ENCODE assay signal across 9 cellular contexts in the genomic region with DNA sequence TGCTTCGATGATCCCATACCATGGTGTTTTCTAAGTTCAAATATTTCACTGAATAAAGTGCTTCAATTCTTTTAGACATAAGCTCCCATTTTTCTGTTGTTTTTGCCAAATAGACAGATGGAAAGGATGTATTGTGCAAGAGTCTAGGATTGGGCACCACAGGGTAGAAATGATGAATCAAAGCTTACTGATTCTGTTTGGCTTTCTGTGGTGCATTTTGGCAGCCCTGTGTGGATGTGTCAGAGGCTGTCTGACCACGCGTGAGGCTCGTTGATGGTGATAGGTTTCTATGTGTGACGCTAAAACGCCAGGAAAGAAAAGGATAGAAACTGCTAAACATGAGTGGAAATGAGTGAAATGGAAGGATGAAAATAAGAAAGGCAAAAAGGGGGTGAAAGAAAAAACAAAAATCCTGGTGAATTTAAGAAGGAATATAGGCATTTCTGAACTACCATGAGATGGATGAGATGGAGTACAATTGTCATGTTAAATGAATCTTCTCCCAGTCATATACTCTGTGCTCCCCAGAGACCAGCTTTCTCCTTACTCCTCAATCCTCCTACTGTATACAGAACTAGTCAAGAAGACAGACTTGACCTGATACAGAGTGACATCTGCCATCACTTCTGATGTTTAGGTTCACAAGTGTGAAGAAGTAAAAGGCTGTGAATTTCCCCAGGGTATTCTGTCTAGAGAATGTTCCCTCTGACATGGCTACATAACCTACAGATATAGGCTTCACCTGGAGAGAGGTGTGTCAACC. TPM values are rescaled to one million over a fixed set of nuclear protein-coding genes. Genes with fewer than 3 reads are reported as not detected.
A peak's percentile ranks its signal among the peaks of the same experiment; 100 is the strongest.
DNase-seq lines count a peak whose midpoint lies in the region; ATAC-seq and TF ChIP-seq lines count a peak whose summit lies in the region.
"Had no signal": no experiment of that assay in that cellular context is flagged by ENCODE, and none has a peak within 500 bp of the region (broad histone marks: within the 10 kb centered on the region; RNA-seq: fewer than 3 reads in every experiment).

No MANE protein-coding gene starts in this region.

- no peaks in the 10 kb centered on the region for H3K9me3 ChIP-seq in tibial artery
- H3K9me3 ChIP-seq: suprapubic skin had no signal

- peaks cover 76% of the 10 kb centered on the region for H3K4me1 Mint-ChIP-seq in activated naive CD4-positive, alpha-beta T cell treated with anti-CD3 and anti-CD28 coated beads for 36 hours (ENCODE audit: low read depth)
- H3K4me1 Mint-ChIP-seq in activated naive CD4-positive, alpha-beta T cell treated with anti-CD3 and anti-CD28 coated beads, Interleukin-2, amount 10 ng/mL, durations not matched to agents 7 days and 5 days, result peaks cover 29% of the 10 kb centered on the region
- H3K4me1 Mint-ChIP-seq in activated T-cell treated with anti-CD3 and anti-CD28 coated beads, Interleukin-2, amount 50 U/mL, for 24 hours (ENCODE audit: low read depth), result peaks cover 87% of the 10 kb centered on the region
- H3K4me1 Mint-ChIP-seq in GM23338, result peaks cover 3% of the 10 kb centered on the region; the same call in 1 of the 3 replicates

- H3K4me1 ChIP-seq in tibial artery (peaks cover 0 to 63% (median 20%) of the 10 kb centered on the region in 4 donors), GM23338 (ENCODE audit: insufficient read depth) (no peaks in the 10 kb centered on the region)

- intact Hi-C loops in activated naive CD4-positive, alpha-beta T cell treated with anti-CD3 and anti-CD28 coated beads for 36 hours (cut with micrococcal nuclease), result loop anchor here (1.0 kb wide), 1 partner anchor 8 kb away; no protein-coding TSS in a partner anchor
- intact Hi-C loops in tibial artery (cut with DNase I; ENCODE audit: low total_unique reads), result no loop called here

- H3K4me2 ChIP-seq in GM23338, result no peak overlapping the region

- H2AFZ ChIP-seq in GM23338, result no peak overlapping the region

- CTCF ChIA-PET in activated naive CD4-positive, alpha-beta T cell treated with anti-CD3 and anti-CD28 coated beads for 36 hours (lab: Charles Lee), result interaction anchor here (1.2 kb wide), 1 partner anchor 90 kb away, joined by 5 read pairs; no protein-coding TSS in a partner anchor
- CTCF ChIA-PET in activated naive CD4-positive, alpha-beta T cell treated with anti-CD3 and anti-CD28 coated beads, Interleukin-2, amount 10 ng/mL, durations not matched to agents 7 days and 5 days (lab: Charles Lee), result interaction anchor here (0.6 kb wide), 1 partner anchor 34 kb away, joined by 3 read pairs; no protein-coding TSS in a partner anchor

- no peak overlapping the region for H3K27ac Mint-ChIP-seq in activated naive CD4-positive, alpha-beta T cell treated with anti-CD3 and anti-CD28 coated beads for 36 hours
- no peak overlapping the region for H3K27ac Mint-ChIP-seq in activated naive CD4-positive, alpha-beta T cell treated with anti-CD3 and anti-CD28 coated beads, Interleukin-2, amount 10 ng/mL, durations not matched to agents 7 days and 5 days
- H3K27ac Mint-ChIP-seq in activated T-cell treated with anti-CD3 and anti-CD28 coated beads, Interleukin-2, amount 50 U/mL, for 24 hours, result peak overlapping the region; percentile 89
- no peak overlapping the region for H3K27ac Mint-ChIP-seq in GM23338

- H3K36me3 Mint-ChIP-seq in activated naive CD4-positive, alpha-beta T cell treated with anti-CD3 and anti-CD28 coated beads for 36 hours (ENCODE audit: low read depth), result peaks cover 6% of the 10 kb centered on the region
- peaks cover 14% of the 10 kb centered on the region for H3K36me3 Mint-ChIP-seq in activated naive CD4-positive, alpha-beta T cell treated with anti-CD3 and anti-CD28 coated beads, Interleukin-2, amount 10 ng/mL, durations not matched to agents 7 days and 5 days
- H3K36me3 Mint-ChIP-seq in activated T-cell treated with anti-CD3 and anti-CD28 coated beads, Interleukin-2, amount 50 U/mL, for 24 hours (ENCODE audit: low read depth), result peaks cover 51% of the 10 kb centered on the region
- no peaks in the 10 kb centered on the region for H3K36me3 Mint-ChIP-seq in GM23338 (ENCODE audit: low read depth)

- no peak overlapping the region for H3K4me3 Mint-ChIP-seq in activated naive CD4-positive, alpha-beta T cell treated with anti-CD3 and anti-CD28 coated beads for 36 hours
- H3K4me3 Mint-ChIP-seq in activated naive CD4-positive, alpha-beta T cell treated with anti-CD3 and anti-CD28 coated beads, Interleukin-2, amount 10 ng/mL, durations not matched to agents 7 days and 5 days, result no peak overlapping the region
- H3K4me3 Mint-ChIP-seq in activated T-cell treated with anti-CD3 and anti-CD28 coated beads, Interleukin-2, amount 50 U/mL, for 24 hours, result peak overlapping the region; percentile 15
- no peak overlapping the region for H3K4me3 Mint-ChIP-seq in GM23338

- peak; percentile 63 for DNase-seq in activated naive CD4-positive, alpha-beta T cell treated with anti-CD3 and anti-CD28 coated beads for 36 hours
- DNase-seq in activated naive CD4-positive, alpha-beta T cell treated with anti-CD3 and anti-CD28 coated beads, Interleukin-2, amount 10 ng/mL, durations not matched to agents 7 days and 5 days, result no peak
- no peak for DNase-seq in activated T-cell treated with anti-CD3 and anti-CD28 coated beads, Interleukin-2, amount 50 U/mL, for 24 hours
- DNase-seq in inferior parietal cortex (ENCODE audit: extremely low spot score) (peak; percentile 65), tibial artery (peak; percentile 81 to 85), NCI-H1417 (lab: John Stamatoyannopoulos, UW) (no peak), GM23338 (ENCODE audit: low spot score) (no peak)

- no peaks in the 10 kb centered on the region for H3K9me3 Mint-ChIP-seq in activated naive CD4-positive, alpha-beta T cell treated with anti-CD3 and anti-CD28 coated beads for 36 hours
- no peaks in the 10 kb centered on the region for H3K9me3 Mint-ChIP-seq in activated naive CD4-positive, alpha-beta T cell treated with anti-CD3 and anti-CD28 coated beads, Interleukin-2, amount 10 ng/mL, durations not matched to agents 7 days and 5 days
- H3K9me3 Mint-ChIP-seq in activated T-cell treated with anti-CD3 and anti-CD28 coated beads, Interleukin-2, amount 50 U/mL, for 24 hours, result no peaks in the 10 kb centered on the region
- H3K9me3 Mint-ChIP-seq in GM23338, result no peaks in the 10 kb centered on the region

- no peaks in the 10 kb centered on the region for H3K9me2 ChIP-seq in GM23338 (ENCODE audit: insufficient read depth)

- ATAC-seq in HG03520 (IDR thresholded peaks at IDR 0.05; ENCODE audit: unreplicated experiment), result no peak
- no peak for ATAC-seq in GM23338

- H3K79me2 ChIP-seq in GM23338 (replicated peaks; ENCODE audit: insufficient read depth), result no peaks in the 10 kb centered on the region

- TF ChIP-seq CTCF in tibial artery (IDR thresholded peaks at IDR 0.05), result no peak
- TF ChIP-seq CTCF in GM23338 (conservative IDR thresholded peaks at IDR 0.05; ENCODE audit: low read depth in 2 of 2), result no peak

- H3K27ac ChIP-seq in tibial artery, result peak overlapping the region; percentile 45 to 56
- no peak overlapping the region for H3K27ac ChIP-seq in GM23338 (ENCODE audit: low read depth)
- H3K27ac ChIP-seq: suprapubic skin had no signal

- H3F3A ChIP-seq in GM23338 (replicated peaks; ENCODE audit: low read depth), result no peaks in the 10 kb centered on the region

- H3K4me3 ChIP-seq in tibial artery, result peak overlapping the region in 1 of 2 donors; percentile 2
- no peak overlapping the region for H3K4me3 ChIP-seq in GM23338
- H3K4me3 ChIP-seq: suprapubic skin had no signal

- H3K27me3 ChIP-seq in tibial artery (no peaks in the 10 kb centered on the region), GM23338 (ENCODE audit: insufficient read depth) (no peaks in the 10 kb centered on the region)
- H3K27me3 ChIP-seq: suprapubic skin had no signal

- no peaks in the 10 kb centered on the region for H4K20me1 ChIP-seq in GM23338 (replicated peaks; ENCODE audit: insufficient read depth)

- no peaks in the 10 kb centered on the region for H3K27me3 Mint-ChIP-seq in activated naive CD4-positive, alpha-beta T cell treated with anti-CD3 and anti-CD28 coated beads for 36 hours (ENCODE audit: low read depth)
- no peaks in the 10 kb centered on the region for H3K27me3 Mint-ChIP-seq in activated naive CD4-positive, alpha-beta T cell treated with anti-CD3 and anti-CD28 coated beads, Interleukin-2, amount 10 ng/mL, durations not matched to agents 7 days and 5 days
- no peaks in the 10 kb centered on the region for H3K27me3 Mint-ChIP-seq in activated T-cell treated with anti-CD3 and anti-CD28 coated beads, Interleukin-2, amount 50 U/mL, for 24 hours
- no peaks in the 10 kb centered on the region for H3K27me3 Mint-ChIP-seq in GM23338 (ENCODE audit: insufficient read depth, low read depth, poor library complexity)

- no peaks in the 10 kb centered on the region for H3K36me3 ChIP-seq in tibial artery
- H3K36me3 ChIP-seq in GM23338 (ENCODE audit: insufficient read depth), result no peaks in the 10 kb centered on the region
- H3K36me3 ChIP-seq: suprapubic skin had no signal

TF ChIP-seq in GM23338, 12 proteins besides CTCF, POLR2A, EP300 and RAD21 (continues in another document):
- TF ChIP-seq ZNF114 (CRISPR knock-in tag; IDR thresholded peaks at IDR 0.05), result no peak

RNA-seq across cellular contexts. Expression of gene ANKH, which starts 54.4 kb away (rescaled TPM):
- 10 to 100 TPM; 92.0 to 93.5 TPM for total RNA-seq in activated naive CD4-positive, alpha-beta T cell treated with anti-CD3 and anti-CD28 coated beads for 36 hours
- total RNA-seq in GM23338 (2014; rRNA removed; shearing (Covaris generic)), result 3.7 and 6.1 TPM in 2 replicates
- 5.0 TPM in 2 replicates for polyA plus RNA-seq in GM23338 (2016; fragmentation: Nextera tagmentation; extraction: Ambion mirVana)

Comparison
In these comparisons a context has a peak if more than half of its experiments do, and no peak if none do; other contexts are left out.
1. DNase-seq: peak in activated naive CD4-positive, alpha-beta T cell treated with anti-CD3 and anti-CD28 coated beads for 36 hours (single experiment), inferior parietal cortex (single experiment) and tibial artery (2 of 2); none in activated naive CD4-positive, alpha-beta T cell treated with anti-CD3 and anti-CD28 coated beads, Interleukin-2, amount 10 ng/mL, durations not matched to agents 7 days and 5 days (single experiment), activated T-cell treated with anti-CD3 and anti-CD28 coated beads, Interleukin-2, amount 50 U/mL, for 24 hours (single experiment), NCI-H1417 (0 of 3) and GM23338 (single experiment).
2. RNA of gene ANKH, which starts 54.4 kb away (total RNA-seq): 92.0 to 93.5 TPM in activated naive CD4-positive, alpha-beta T cell treated with anti-CD3 and anti-CD28 coated beads for 36 hours; 3.7 to 6.1 TPM in GM23338; every median in the first group is over 10 times any median in the second.